8 cellular contexts compared by ENCODE assay signal in the genomic region with DNA sequence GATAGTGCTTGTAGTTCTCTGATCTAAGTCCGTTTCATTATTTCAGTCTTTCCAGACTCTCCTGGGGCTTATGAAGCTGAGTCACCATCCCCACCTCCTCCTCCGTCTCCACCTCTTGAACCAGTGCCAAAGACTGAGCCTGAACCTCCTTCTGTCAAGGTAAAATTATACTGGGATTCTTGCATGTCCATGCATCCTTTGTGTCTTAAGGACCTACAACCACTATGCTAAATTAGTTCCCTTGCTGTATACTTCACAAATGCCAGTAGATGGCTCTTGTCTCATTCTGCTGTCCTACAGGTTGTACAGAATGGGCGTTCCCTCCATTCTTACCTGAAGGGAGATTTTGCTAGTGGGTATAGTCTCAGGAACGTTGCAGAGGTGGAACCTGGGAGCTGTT. TPM values are rescaled to one million over a fixed set of nuclear protein-coding genes. Genes with fewer than 3 reads are reported as not detected.
A peak's percentile ranks its signal among the peaks of the same experiment; 100 is the strongest.
DNase-seq lines count a peak whose midpoint lies in the region; ATAC-seq and TF ChIP-seq lines count a peak whose summit lies in the region.
"Had no signal": no experiment of that assay in that cellular context is flagged by ENCODE, and none has a peak within 500 bp of the region (broad histone marks: within the 10 kb centered on the region; RNA-seq: fewer than 3 reads in every experiment).

No MANE protein-coding gene starts in this region.

- H3K4me1 ChIP-seq in SJCRH30 (no peaks in the 10 kb centered on the region), heart left ventricle (peaks cover 0 to 11% (median 0%) of the 10 kb centered on the region in 12 donors), thoracic aorta (ENCODE audit: control insufficient read depth in 1 of 2, low read depth in 2 of 2) (peaks cover 7 to 51% of the 10 kb centered on the region in 2 donors)

- intact Hi-C loops in heart left ventricle (cut with DNase I) = loop anchor here in 4 of 10 donors (1.0 to 2.0 kb wide), 3 partner anchors 92 to 96 kb away; partner anchors contain the start of gene CHRDL2 (in 1 of the 4)

- H3K9me3 ChIP-seq in SJCRH30 (replicated peaks) (no peaks in the 10 kb centered on the region), heart left ventricle (no peaks in the 10 kb centered on the region), thoracic aorta (no peaks in the 10 kb centered on the region)

- H3K27ac ChIP-seq in SJCRH30 = no peak overlapping the region
- H3K27ac ChIP-seq in heart left ventricle = peak overlapping the region in 1 of 12 donors; percentile 74
- H3K27ac ChIP-seq in thoracic aorta = no peak overlapping the region

- peak in 10 of 12 donors; percentile 6 to 50 (median 38) for TF ChIP-seq CTCF in heart left ventricle (IDR thresholded peaks at IDR 0.05)
- peak; percentile 19 for TF ChIP-seq CTCF in thoracic aorta (IDR thresholded peaks at IDR 0.05)

- DNase-seq in HCEC 1CT = peak; percentile 48
- DNase-seq in SJCRH30 = peak; percentile 4 to 16
- no peak for DNase-seq in heart left ventricle
- no peak for DNase-seq in thoracic aorta (ENCODE audit: low spot score)
- no peak for DNase-seq in anterior cingulate cortex (lab: John Stamatoyannopoulos, UW)
- DNase-seq in stimulated activated naive CD4-positive, alpha-beta T cell treated with Interleukin-2 at 50 U/mL for 16 hours (lab: John Stamatoyannopoulos, UW) = no peak
- DNase-seq: stimulated activated CD8-positive, alpha-beta memory T cell treated with anti-CD3 and anti-CD28 coated beads, Interleukin-4, amount 100 ng/mL, for 48 hours had no signal

- TF ChIP-seq POLR2A in heart left ventricle (IDR thresholded peaks at IDR 0.05) = no peak

- H3K27me3 ChIP-seq in SJCRH30 (no peaks in the 10 kb centered on the region), heart left ventricle (no peaks in the 10 kb centered on the region), thoracic aorta (replicated peaks; ENCODE audit: insufficient read depth) (no peaks in the 10 kb centered on the region)

- no peak overlapping the region for H3K4me3 ChIP-seq in SJCRH30
- no peak overlapping the region for H3K4me3 ChIP-seq in heart left ventricle
- H3K4me3 ChIP-seq in thoracic aorta = no peak overlapping the region

- WGBS in heart left ventricle, 4 donors = 60 to 67% (median 64%) methylated on average over 4 of the region's 4 CpGs

- H3K36me3 ChIP-seq in SJCRH30 (peaks cover 52% of the 10 kb centered on the region), heart left ventricle (peaks cover 0 to 54% (median 37%) of the 10 kb centered on the region in 9 donors), thoracic aorta (no peaks in the 10 kb centered on the region)

- ATAC-seq in heart left ventricle = peak in 3 of 4 donors; percentile 71 to 84 (median 78)
- no peak for ATAC-seq in thoracic aorta (ENCODE audit: insufficient number of reproducible peaks, low FRiP score, low read depth)
- ATAC-seq in HG02938 (IDR thresholded peaks at IDR 0.05; ENCODE audit: unreplicated experiment) = no peak

RNA-seq across cellular contexts. Expression of gene POLD3, which starts 42.2 kb away (rescaled TPM):
- 25.2 and 28.4 TPM in 2 replicates for total RNA-seq in SJCRH30 (2014; rRNA removed; shearing (Covaris generic))
- total RNA-seq in heart left ventricle = 10 to 100 TPM in 2 of 9 donors, 1 to 10 TPM in 7; 4.4 to 14.7 (median 6.5) TPM
- 10 to 100 TPM in 1 of 2 donors, 1 to 10 TPM in 1; 2.8 to 10.4 TPM for polyA plus RNA-seq in heart left ventricle
- 10 to 100 TPM in 1 of 2 donors, 1 to 10 TPM in 1; 5.6 to 14.5 TPM for total RNA-seq in thoracic aorta

Comparison
In these comparisons a context has a peak if more than half of its experiments do, and no peak if none do; other contexts are left out.
1. DNase-seq: peak in HCEC 1CT (single experiment) and SJCRH30 (2 of 2); none in heart left ventricle (0 of 5), thoracic aorta (single experiment), anterior cingulate cortex (0 of 58) and stimulated activated naive CD4-positive, alpha-beta T cell treated with Interleukin-2 at 50 U/mL for 16 hours (single experiment).
2. ATAC-seq: peak in heart left ventricle (3 of 4); none in thoracic aorta (single experiment) and HG02938 (single experiment).